8 cellular contexts compared by ENCODE assay signal in the genomic region with DNA sequence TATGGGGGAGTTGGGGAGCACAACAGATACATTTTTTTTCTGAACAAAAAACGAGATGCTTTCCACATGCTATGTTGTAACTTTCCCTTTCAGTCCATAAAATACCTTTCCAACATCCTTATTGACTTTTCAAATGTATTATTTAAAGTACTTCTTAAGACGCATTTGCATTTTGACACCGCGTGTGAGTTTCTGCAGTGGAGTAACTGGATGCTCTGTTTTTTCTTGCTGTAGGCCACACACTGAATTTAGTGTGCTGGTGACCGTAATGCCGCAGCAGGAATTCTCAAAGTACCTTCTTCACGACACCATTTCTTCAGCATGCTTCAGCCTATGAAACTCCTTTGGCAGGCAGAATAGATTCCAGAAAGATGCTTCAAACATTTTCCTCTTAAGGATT.
"Had no signal": no experiment of that assay in that cellular context is flagged by ENCODE, and none has a peak within 500 bp of the region (broad histone marks: within the 10 kb centered on the region; RNA-seq: fewer than 3 reads in every experiment).

No MANE protein-coding gene starts in this region.

- DNase-seq: GDM1, GF-D8 had no signal

- H3K4me3 ChIP-seq: GM12878 had no signal

- ATAC-seq: GM12878 had no signal

- FAIRE-seq: G401.6, GM12878, GM12891, GM12892, GM18507, GM19239 had no signal
